ENCODE assay signal across 21 cellular contexts in the genomic region with DNA sequence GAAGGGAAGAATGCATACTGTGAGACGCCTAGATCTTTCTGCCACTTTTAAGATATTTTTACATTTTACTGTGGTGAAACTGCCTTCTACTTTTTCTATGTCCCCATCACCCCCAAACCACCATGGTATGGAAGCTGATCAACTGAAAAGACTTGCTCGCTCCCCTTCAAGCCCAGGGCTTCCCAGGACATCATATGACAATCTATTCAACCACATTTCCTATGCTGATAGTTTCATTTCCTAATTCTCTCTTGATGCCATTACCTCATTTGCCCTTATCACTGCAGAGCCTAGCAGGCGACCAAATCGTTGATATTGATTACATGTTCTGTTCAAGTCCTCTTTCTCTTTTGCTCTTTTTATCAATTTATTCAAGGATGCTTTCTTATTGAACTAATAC. TPM values are rescaled to one million over a fixed set of nuclear protein-coding genes. Genes with fewer than 3 reads are reported as not detected.
DNase-seq lines count a peak whose midpoint lies in the region; ATAC-seq and TF ChIP-seq lines count a peak whose summit lies in the region.
"Had no signal": no experiment of that assay in that cellular context is flagged by ENCODE, and none has a peak within 500 bp of the region (broad histone marks: within the 10 kb centered on the region; RNA-seq: fewer than 3 reads in every experiment).

No MANE protein-coding gene starts in this region.

- POLR2A ChIA-PET in activated B cell treated with CpG ODN at 0.5 μM for 24 hours (lab: Charles Lee), result no interaction called here
- POLR2A ChIA-PET in HEK293T (lab: Yijun Ruan, JAX), result no interaction called here

- no peaks in the 10 kb centered on the region for H3K36me3 Mint-ChIP-seq in activated B cell treated with CpG ODN at 0.5 μM for 24 hours (ENCODE audit: low read depth)
- H3K36me3 Mint-ChIP-seq in stimulated activated naive B cell treated with anti-CD40 and anti-IgM and Interleukin-4, amounts not matched to agents 10 μg/mL and 1 μg/mL and 100 μg/mL, for 72 hours, result peaks cover 0 to 3% of the 10 kb centered on the region in 2 donors
- no peaks in the 10 kb centered on the region for H3K36me3 Mint-ChIP-seq in progenitor cell of endocrine pancreas (ENCODE audit: insufficient read depth)
- H3K36me3 Mint-ChIP-seq: CD8-positive, alpha-beta T cell had no signal

- CTCF ChIA-PET in activated B cell treated with CpG ODN at 0.5 μM for 24 hours (lab: Charles Lee) (no interaction called here), HEK293T (lab: Yijun Ruan, JAX) (no interaction called here)

- no peaks in the 10 kb centered on the region for H3K27me3 Mint-ChIP-seq in activated B cell treated with CpG ODN at 0.5 μM for 24 hours
- no peaks in the 10 kb centered on the region for H3K27me3 Mint-ChIP-seq in stimulated activated naive B cell treated with anti-CD40 and anti-IgM and Interleukin-4, amounts not matched to agents 10 μg/mL and 1 μg/mL and 100 μg/mL, for 72 hours
- H3K27me3 Mint-ChIP-seq in progenitor cell of endocrine pancreas, result no peaks in the 10 kb centered on the region

- H3K9me3 Mint-ChIP-seq in activated B cell treated with CpG ODN at 0.5 μM for 24 hours, result no peaks in the 10 kb centered on the region
- H3K9me3 Mint-ChIP-seq in stimulated activated naive B cell treated with anti-CD40 and anti-IgM and Interleukin-4, amounts not matched to agents 10 μg/mL and 1 μg/mL and 100 μg/mL, for 72 hours, result peaks cover 0 to 5% of the 10 kb centered on the region in 2 donors
- H3K9me3 Mint-ChIP-seq in progenitor cell of endocrine pancreas (ENCODE audit: low read depth), result no peaks in the 10 kb centered on the region
- H3K9me3 Mint-ChIP-seq: CD8-positive, alpha-beta T cell; HFFc6; T-helper 1 cell treated with Interleukin-12 subunit alpha and Interleukin-12 subunit beta and Interleukin-4 antibody, amounts not matched to agents 30 μg/mL and 1 μg/mL, for 36 hours had no signal

- ATAC-seq in GM18508 (IDR thresholded peaks at IDR 0.05; ENCODE audit: insufficient read depth, unreplicated experiment), result peak; percentile 62
- ATAC-seq in activated B cell treated with CpG ODN at 0.5 μM for 24 hours (ENCODE audit: low read depth), result peak; percentile 62
- ATAC-seq in stimulated activated naive B cell treated with anti-CD40 and anti-IgM and Interleukin-4, amounts not matched to agents 10 μg/mL and 1 μg/mL and 100 μg/mL, for 72 hours (replicated peaks), result peak; percentile 74 to 91
- ATAC-seq in left lobe of liver, result no peak
- ATAC-seq: CD8-positive, alpha-beta T cell had no signal

- intact Hi-C loops in activated B cell treated with CpG ODN at 0.5 μM for 24 hours (cut with micrococcal nuclease), result no loop called here

- H3K27ac Mint-ChIP-seq in activated B cell treated with CpG ODN at 0.5 μM for 24 hours (peak overlapping the region; percentile 41), progenitor cell of endocrine pancreas (no peak overlapping the region)
- peak overlapping the region; percentile 53 for H3K27ac Mint-ChIP-seq in stimulated activated naive B cell treated with anti-CD40 and anti-IgM and Interleukin-4, amounts not matched to agents 10 μg/mL and 1 μg/mL and 100 μg/mL, for 72 hours
- H3K27ac Mint-ChIP-seq: CD8-positive, alpha-beta T cell; HFFc6; T-helper 1 cell treated with Interleukin-12 subunit alpha and Interleukin-12 subunit beta and Interleukin-4 antibody, amounts not matched to agents 30 μg/mL and 1 μg/mL, for 36 hours had no signal

- H3K4me3 Mint-ChIP-seq in activated B cell treated with CpG ODN at 0.5 μM for 24 hours (peak overlapping the region; percentile 44), progenitor cell of endocrine pancreas (ENCODE audit: low read depth) (no peak overlapping the region)
- H3K4me3 Mint-ChIP-seq in stimulated activated naive B cell treated with anti-CD40 and anti-IgM and Interleukin-4, amounts not matched to agents 10 μg/mL and 1 μg/mL and 100 μg/mL, for 72 hours, result no peak overlapping the region
- H3K4me3 Mint-ChIP-seq: CD8-positive, alpha-beta T cell; HFFc6; T-helper 1 cell treated with Interleukin-12 subunit alpha and Interleukin-12 subunit beta and Interleukin-4 antibody, amounts not matched to agents 30 μg/mL and 1 μg/mL, for 36 hours had no signal

- peak; percentile 85 to 93 for DNase-seq in NOMO-1 (lab: John Stamatoyannopoulos, UW; ENCODE audit: unreplicated experiment in 2 of 2)
- no peak for DNase-seq in activated B cell treated with CpG ODN at 0.5 μM for 24 hours
- DNase-seq in stimulated activated naive B cell treated with anti-CD40 and anti-IgM and Interleukin-4, amounts not matched to agents 10 μg/mL and 1 μg/mL and 100 μg/mL, for 72 hours, result peak; percentile 1
- no peak for DNase-seq in progenitor cell of endocrine pancreas (ENCODE audit: low spot score, unreplicated experiment)
- DNase-seq in SHP77 treated with DMSO at 0.1 percent for 48 hours (lab: John Stamatoyannopoulos, UW), result no peak
- DNase-seq in HEK293T (ENCODE audit: extremely low spot score), result no peak
- no peak for DNase-seq in left lobe of liver (ENCODE audit: low spot score)
- DNase-seq: CD8-positive, alpha-beta T cell; DMS79 treated with DMSO at 0.1 percent for 48 hours; HFFc6; MG63; NCI-H146; NCI-H2081; NCI-H510A; NCI-H82; SHP77 had no signal

- H3K4me1 Mint-ChIP-seq in activated B cell treated with CpG ODN at 0.5 μM for 24 hours, result peaks cover 12% of the 10 kb centered on the region
- peaks cover 8 to 12% of the 10 kb centered on the region in 2 donors for H3K4me1 Mint-ChIP-seq in stimulated activated naive B cell treated with anti-CD40 and anti-IgM and Interleukin-4, amounts not matched to agents 10 μg/mL and 1 μg/mL and 100 μg/mL, for 72 hours
- peaks cover 10% of the 10 kb centered on the region for H3K4me1 Mint-ChIP-seq in progenitor cell of endocrine pancreas (ENCODE audit: low read depth)

- TF ChIP-seq CTCF in activated B cell treated with CpG ODN at 0.5 μM for 24 hours (IDR thresholded peaks at IDR 0.05), result no peak
- no peak for TF ChIP-seq CTCF in progenitor cell of endocrine pancreas (IDR thresholded peaks at IDR 0.05; ENCODE audit: unreplicated experiment)

TF ChIP-seq in HEK293T, 16 proteins besides CTCF, POLR2A, EP300 and RAD21:
- no peak for TF ChIP-seq FOXA1 (IDR thresholded peaks at IDR 0.05)
- no peak for TF ChIP-seq SP1 (IDR thresholded peaks at IDR 0.05)
- no peak for TF ChIP-seq HDGF (IDR thresholded peaks at IDR 0.05; ENCODE audit: borderline replicate concordance)
- no peak for TF ChIP-seq ZNF384 (IDR thresholded peaks at IDR 0.05)
- no peak for TF ChIP-seq BHLHE40 (IDR thresholded peaks at IDR 0.05; ENCODE audit: borderline replicate concordance)
- TF ChIP-seq ARNT (IDR thresholded peaks at IDR 0.05), result no peak
- no peak for TF ChIP-seq FOXM1 (IDR thresholded peaks at IDR 0.05; ENCODE audit: borderline replicate concordance)
- TF ChIP-seq LEF1 (IDR thresholded peaks at IDR 0.05; ENCODE audit: borderline replicate concordance), result no peak
- no peak for TF ChIP-seq L3MBTL2 (conservative IDR thresholded peaks at IDR 0.05)
- TF ChIP-seq, protein P1, sequence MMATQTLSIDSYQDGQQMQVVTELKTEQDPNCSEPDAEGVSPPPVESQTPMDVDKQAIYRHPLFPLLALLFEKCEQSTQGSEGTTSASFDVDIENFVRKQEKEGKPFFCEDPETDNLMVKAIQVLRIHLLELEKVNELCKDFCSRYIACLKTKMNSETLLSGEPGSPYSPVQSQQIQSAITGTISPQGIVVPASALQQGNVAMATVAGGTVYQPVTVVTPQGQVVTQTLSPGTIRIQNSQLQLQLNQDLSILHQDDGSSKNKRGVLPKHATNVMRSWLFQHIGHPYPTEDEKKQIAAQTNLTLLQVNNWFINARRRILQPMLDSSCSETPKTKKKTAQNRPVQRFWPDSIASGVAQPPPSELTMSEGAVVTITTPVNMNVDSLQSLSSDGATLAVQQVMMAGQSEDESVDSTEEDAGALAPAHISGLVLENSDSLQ (IDR thresholded peaks at IDR 0.05), result no peak
- TF ChIP-seq ELF4 (IDR thresholded peaks at IDR 0.05), result no peak
- TF ChIP-seq SUZ12 (IDR thresholded peaks at IDR 0.05), result no peak
- TF ChIP-seq NFRKB (IDR thresholded peaks at IDR 0.05), result no peak
- TF ChIP-seq TARDBP (IDR thresholded peaks at IDR 0.05), result no peak
- no peak for TF ChIP-seq FOXK2 (IDR thresholded peaks at IDR 0.05)

RNA-seq across cellular contexts. Expression of a gene that starts 40.1 kb away (rescaled TPM):
- total RNA-seq in activated B cell treated with CpG ODN at 0.5 μM for 24 hours, result 0.58 and 0.76 TPM in 2 replicates
- not detected in 2 replicates for total RNA-seq in progenitor cell of endocrine pancreas
- total RNA-seq in left lobe of liver, result 0.33 TPM
- total RNA-seq: H4, HFFc6, HT-29, OCI-LY7 had no signal

RNA-seq across cellular contexts. Expression of a gene that starts 59.6 kb away (rescaled TPM):
- total RNA-seq in activated B cell treated with CpG ODN at 0.5 μM for 24 hours, result not detected in 2 replicates
- total RNA-seq in progenitor cell of endocrine pancreas, result not detected in 2 replicates
- total RNA-seq in left lobe of liver, result 0.96 TPM
- total RNA-seq: CD8-positive, alpha-beta T cell; HFFc6; HT-29; OCI-LY7 had no signal

Comparison
In these comparisons a context has a peak if more than half of its experiments do, and no peak if none do; other contexts are left out.
1. DNase-seq: peak in NOMO-1 (2 of 2) and stimulated activated naive B cell treated with anti-CD40 and anti-IgM and Interleukin-4, amounts not matched to agents 10 μg/mL and 1 μg/mL and 100 μg/mL, for 72 hours (single experiment); none in activated B cell treated with CpG ODN at 0.5 μM for 24 hours (single experiment), progenitor cell of endocrine pancreas (single experiment), SHP77 treated with DMSO at 0.1 percent for 48 hours (single experiment), HEK293T (single experiment) and left lobe of liver (single experiment).